ENCODE assay signal across 1 cellular context in genomic region chr3:29679967-29680366, GRCh38.
A peak's percentile ranks its signal among the peaks of the same experiment; 100 is the strongest.
TF ChIP-seq lines count a peak whose summit lies in the region.

No MANE protein-coding gene starts in this region.

TF ChIP-seq in IMR-90, 13 proteins besides CTCF, POLR2A, EP300 and RAD21 (continued from another document):
- TF ChIP-seq MAFK (IDR thresholded peaks at IDR 0.05; ENCODE audit: low read depth, low read length): peak; percentile 97
